9 cellular contexts compared by ENCODE assay signal in the genomic region with DNA sequence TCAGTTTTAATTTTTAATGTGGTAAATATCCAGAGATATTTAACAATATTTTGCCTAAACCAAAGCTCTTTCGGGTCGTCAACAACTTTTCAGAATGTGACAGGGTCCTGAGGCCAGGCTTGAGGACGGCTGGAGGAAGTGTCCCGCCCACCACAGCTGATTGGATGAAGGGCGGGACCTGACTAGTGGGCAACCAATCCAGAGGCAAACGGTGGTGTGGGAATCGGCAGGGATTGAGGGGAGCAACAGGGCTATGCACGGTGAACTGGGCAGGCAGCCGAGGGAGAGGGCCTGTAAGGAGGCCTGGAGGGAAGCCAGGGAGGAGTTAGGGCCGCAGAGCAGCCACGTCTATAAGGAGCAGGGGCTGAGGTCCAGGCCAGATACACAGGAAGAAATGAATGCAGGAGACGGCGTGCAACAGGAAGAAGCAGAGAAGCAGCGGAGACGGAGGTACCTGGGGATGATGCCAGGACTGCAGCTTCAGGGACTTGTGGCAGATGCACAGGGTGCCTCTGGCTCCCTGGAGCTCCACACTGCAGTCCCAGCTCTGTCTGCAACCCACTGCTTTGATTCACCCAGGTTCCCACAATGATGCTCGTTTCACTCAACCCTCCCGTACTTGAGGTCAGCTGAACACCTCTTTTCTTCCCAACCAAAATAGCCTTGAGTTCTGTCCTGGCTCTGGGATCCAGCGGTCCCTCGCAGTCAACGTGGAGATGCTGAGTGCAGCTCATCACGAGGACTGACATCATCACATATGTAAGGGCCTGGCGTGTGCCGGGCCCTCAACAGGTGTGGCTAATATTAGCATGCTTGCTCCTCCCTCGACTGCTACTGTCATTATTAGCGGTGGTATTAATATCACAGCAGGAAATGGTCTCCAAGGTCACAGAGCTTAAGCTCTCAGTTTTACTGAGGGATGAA. TPM values are rescaled to one million over a fixed set of nuclear protein-coding genes. Genes with fewer than 3 reads are reported as not detected.
A peak's percentile ranks its signal among the peaks of the same experiment; 100 is the strongest.
DNase-seq lines count a peak whose midpoint lies in the region; ATAC-seq and TF ChIP-seq lines count a peak whose summit lies in the region.
"Had no signal": no experiment of that assay in that cellular context is flagged by ENCODE, and none has a peak within 500 bp of the region (broad histone marks: within the 10 kb centered on the region; RNA-seq: fewer than 3 reads in every experiment).

No MANE protein-coding gene starts in this region.

- no peaks in the 10 kb centered on the region for H3K27me3 ChIP-seq in right lobe of liver

- ATAC-seq in HG03575 (IDR thresholded peaks at IDR 0.05; ENCODE audit: extremely low read depth, insufficient number of reproducible peaks, low FRiP score, unreplicated experiment): peak; percentile 83
- peak in 3 of 4 donors; percentile 1 to 30 (median 19) for ATAC-seq in right lobe of liver
- ATAC-seq: CD8-positive, alpha-beta T cell had no signal

- no peak for DNase-seq in activated T-cell treated with anti-CD3 and anti-CD28 coated beads, Interleukin-2, amount 50 U/mL, for 24 hours
- DNase-seq in activated T-cell treated with anti-CD3 and anti-CD28 coated beads, Interleukin-2, amount 50 U/mL, for 1 hour: no peak
- peak; percentile 19 for DNase-seq in activated CD4-positive, alpha-beta memory T cell treated with anti-CD3 and anti-CD28 coated beads for 36 hours
- DNase-seq in right lobe of liver (peak in 2 of 3 donors; percentile 54 to 58), NCI-H526 (lab: John Stamatoyannopoulos, UW) (no peak), NCI-H774 (lab: John Stamatoyannopoulos, UW) (no peak), H4 (ENCODE audit: low spot score) (no peak)

- peak overlapping the region; percentile 3 for H3K4me3 Mint-ChIP-seq in activated T-cell treated with anti-CD3 and anti-CD28 coated beads, Interleukin-2, amount 50 U/mL, for 24 hours
- peak overlapping the region; percentile 43 for H3K4me3 Mint-ChIP-seq in activated CD4-positive, alpha-beta memory T cell treated with anti-CD3 and anti-CD28 coated beads for 36 hours
- H3K4me3 Mint-ChIP-seq: CD8-positive, alpha-beta T cell had no signal

- no peaks in the 10 kb centered on the region for H3K27me3 Mint-ChIP-seq in activated T-cell treated with anti-CD3 and anti-CD28 coated beads, Interleukin-2, amount 50 U/mL, for 24 hours
- no peaks in the 10 kb centered on the region for H3K27me3 Mint-ChIP-seq in activated CD4-positive, alpha-beta memory T cell treated with anti-CD3 and anti-CD28 coated beads for 36 hours

- no peaks in the 10 kb centered on the region for H3K36me3 ChIP-seq in right lobe of liver

- H3K4me3 ChIP-seq in right lobe of liver: no peak overlapping the region

- POLR2A ChIA-PET in activated CD4-positive, alpha-beta memory T cell treated with anti-CD3 and anti-CD28 coated beads for 36 hours (lab: Charles Lee): interaction anchor here (0.6 kb wide), 1 partner anchor 21 kb away, joined by 3 read pairs; no protein-coding TSS in a partner anchor

- CTCF ChIA-PET in activated CD4-positive, alpha-beta memory T cell treated with anti-CD3 and anti-CD28 coated beads for 36 hours (lab: Charles Lee): no interaction called here

- H3K36me3 Mint-ChIP-seq in activated T-cell treated with anti-CD3 and anti-CD28 coated beads, Interleukin-2, amount 50 U/mL, for 24 hours (ENCODE audit: low read depth): no peaks in the 10 kb centered on the region
- no peaks in the 10 kb centered on the region for H3K36me3 Mint-ChIP-seq in activated CD4-positive, alpha-beta memory T cell treated with anti-CD3 and anti-CD28 coated beads for 36 hours
- H3K36me3 Mint-ChIP-seq: CD8-positive, alpha-beta T cell had no signal

- H3K4me1 ChIP-seq in right lobe of liver: peaks cover 0 to 59% (median 28%) of the 10 kb centered on the region in 4 donors

- H3K9me3 Mint-ChIP-seq in activated T-cell treated with anti-CD3 and anti-CD28 coated beads, Interleukin-2, amount 50 U/mL, for 24 hours: peaks cover 3% of the 10 kb centered on the region
- peaks cover 3% of the 10 kb centered on the region for H3K9me3 Mint-ChIP-seq in activated CD4-positive, alpha-beta memory T cell treated with anti-CD3 and anti-CD28 coated beads for 36 hours

- WGBS in right lobe of liver (ENCODE audit: insufficient coverage, low coverage, low lambda C conversion rate, missing lambda C conversion rate): 57% methylated on average over 21 of the region's 25 CpGs

- H3K27ac ChIP-seq in right lobe of liver: peak overlapping the region in 1 of 3 donors; percentile 36

- intact Hi-C loops in activated CD4-positive, alpha-beta memory T cell treated with anti-CD3 and anti-CD28 coated beads for 36 hours (cut with micrococcal nuclease): no loop called here
- intact Hi-C loops in right lobe of liver (cut with DNase I): no loop called here

- peaks cover 34% of the 10 kb centered on the region for H3K4me1 Mint-ChIP-seq in activated T-cell treated with anti-CD3 and anti-CD28 coated beads, Interleukin-2, amount 50 U/mL, for 24 hours (ENCODE audit: low read depth)
- H3K4me1 Mint-ChIP-seq in activated CD4-positive, alpha-beta memory T cell treated with anti-CD3 and anti-CD28 coated beads for 36 hours (ENCODE audit: low read depth): peaks cover 26% of the 10 kb centered on the region

- TF ChIP-seq CTCF in right lobe of liver (IDR thresholded peaks at IDR 0.05): no peak

- H3K9me3 ChIP-seq in right lobe of liver: no peaks in the 10 kb centered on the region

- no peak overlapping the region for H3K27ac Mint-ChIP-seq in activated T-cell treated with anti-CD3 and anti-CD28 coated beads, Interleukin-2, amount 50 U/mL, for 24 hours
- H3K27ac Mint-ChIP-seq in activated CD4-positive, alpha-beta memory T cell treated with anti-CD3 and anti-CD28 coated beads for 36 hours: no peak overlapping the region
- H3K27ac Mint-ChIP-seq: CD8-positive, alpha-beta T cell had no signal

- TF ChIP-seq POLR2A in right lobe of liver (IDR thresholded peaks at IDR 0.05): no peak

RNA-seq across cellular contexts. Expression of a gene that starts 45.9 kb away (rescaled TPM):
- total RNA-seq in activated CD4-positive, alpha-beta memory T cell treated with anti-CD3 and anti-CD28 coated beads for 36 hours: 10 to 100 TPM; 28.5 to 29.2 TPM
- 10 to 100 TPM in 5 of 6 experiments, 1 to 10 TPM in 1; 9.9 to 22.8 (median 12.3) TPM for total RNA-seq in right lobe of liver
- 10.9 and 13.5 TPM in 2 replicates for total RNA-seq in H4 (2014; rRNA removed; shearing (Covaris generic))

Comparison
In these comparisons a context has a peak if more than half of its experiments do, and no peak if none do; other contexts are left out.
1. DNase-seq: peak in activated CD4-positive, alpha-beta memory T cell treated with anti-CD3 and anti-CD28 coated beads for 36 hours (single experiment) and right lobe of liver (2 of 3); none in activated T-cell treated with anti-CD3 and anti-CD28 coated beads, Interleukin-2, amount 50 U/mL, for 24 hours (single experiment), activated T-cell treated with anti-CD3 and anti-CD28 coated beads, Interleukin-2, amount 50 U/mL, for 1 hour (single experiment), NCI-H526 (0 of 2), NCI-H774 (single experiment) and H4 (single experiment).